ENCODE assay signal across 12 cellular contexts in the genomic region with DNA sequence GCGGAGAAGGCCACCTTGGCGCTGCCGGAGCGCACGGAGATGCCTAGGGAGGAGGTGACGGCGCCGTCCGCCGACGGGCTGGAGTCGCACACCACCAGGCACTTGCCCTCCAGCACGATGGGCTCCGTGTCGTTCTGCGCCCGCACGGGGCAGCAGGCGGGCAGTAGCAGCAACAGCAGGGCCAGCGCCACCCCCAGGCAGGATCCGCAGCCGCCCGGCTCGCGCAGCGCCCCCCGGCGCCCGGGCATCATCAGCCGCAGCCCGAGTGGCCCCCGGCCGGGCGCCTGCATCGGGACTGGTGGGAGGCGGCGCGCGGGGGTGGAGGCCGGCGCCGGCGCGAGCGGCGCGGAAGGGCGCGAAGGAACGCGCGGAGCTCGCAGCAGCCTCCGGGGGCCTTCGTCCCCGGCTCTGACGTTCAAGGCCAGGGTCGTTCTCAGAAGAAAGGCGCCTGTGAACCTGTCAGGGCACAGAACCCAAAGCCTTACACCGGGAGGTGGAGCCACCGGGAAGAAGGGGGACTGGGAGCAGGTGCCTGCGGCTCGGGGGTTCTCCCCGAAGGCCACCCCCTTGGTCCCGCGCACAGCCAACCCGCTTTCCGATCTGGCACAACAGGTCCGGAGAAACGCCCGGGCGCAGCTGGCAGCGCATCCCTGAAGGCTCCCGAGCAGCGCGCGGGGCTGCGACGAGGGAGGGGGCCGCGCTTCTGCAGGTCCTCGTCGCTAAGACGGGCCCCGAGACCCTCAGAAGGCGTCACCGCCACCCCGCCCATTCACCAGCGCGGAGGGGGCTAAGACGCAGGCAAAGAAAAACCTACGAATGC. TPM values are rescaled to one million over a fixed set of nuclear protein-coding genes. Genes with fewer than 3 reads are reported as not detected.
DNase-seq lines count a peak whose midpoint lies in the region; ATAC-seq and TF ChIP-seq lines count a peak whose summit lies in the region.
"Had no signal": no experiment of that assay in that cellular context is flagged by ENCODE, and none has a peak within 500 bp of the region (broad histone marks: within the 10 kb centered on the region; RNA-seq: fewer than 3 reads in every experiment).

No MANE protein-coding gene starts in this region.

- H3K9ac ChIP-seq in SK-N-SH = no peak overlapping the region
- H3K9ac ChIP-seq in iPS-20b (ENCODE audit: low read depth, low read length) = no peak overlapping the region

- no peak for TF ChIP-seq EP300 in SK-N-SH (IDR thresholded peaks at IDR 0.05; ENCODE audit: borderline replicate concordance in 1 of 2, low read depth in 1 of 2, low read length in 1 of 2)

- intact Hi-C loops in mucosa of descending colon (cut with DNase I, micrococcal nuclease) = no loop called here

- H2AFZ ChIP-seq in SK-N-SH (ENCODE audit: low read depth) = no peak overlapping the region

- POLR2A ChIA-PET in SK-N-SH (lab: Yijun Ruan, JAX) = no interaction called here

- H3K27ac ChIP-seq in 22Rv1 (peak overlapping the region; percentile 65), SK-N-SH (ENCODE audit: low read depth in 2 of 2, low read length in 1 of 2) (no peak overlapping the region; a peak in 1 of 4 replicates), iPS-20b (ENCODE audit: low read length) (no peak overlapping the region)
- H3K27ac ChIP-seq: colonic mucosa had no signal

- no peaks in the 10 kb centered on the region for H3K9me2 ChIP-seq in SK-N-SH

- H3K4me2 ChIP-seq in SK-N-SH = peak overlapping the region; percentile 91

- peak; percentile 79 for DNase-seq in SK-N-SH
- DNase-seq in H4 (ENCODE audit: low spot score) = no peak
- no peak for DNase-seq in mucosa of descending colon
- DNase-seq: colonic mucosa, right cardiac atrium had no signal

- no peaks in the 10 kb centered on the region for H3K79me2 ChIP-seq in SK-N-SH (ENCODE audit: insufficient read depth)

- ATAC-seq in GM19372 (IDR thresholded peaks at IDR 0.05; ENCODE audit: low read depth, unreplicated experiment) (peak; percentile 33), mucosa of descending colon (no peak), HG03280 (IDR thresholded peaks at IDR 0.05; ENCODE audit: unreplicated experiment) (no peak), HG02870 (IDR thresholded peaks at IDR 0.05; ENCODE audit: unreplicated experiment) (no peak)
- ATAC-seq: K562, right cardiac atrium had no signal

- no peaks in the 10 kb centered on the region for H4K20me1 ChIP-seq in SK-N-SH (ENCODE audit: insufficient read depth)

- H3K36me3 ChIP-seq in SK-N-SH (replicated peaks in 1 of 2; ENCODE audit: control insufficient read depth in 1 of 2, insufficient read depth in 2 of 2, low read length in 1 of 2) = no peaks in the 10 kb centered on the region
- no peaks in the 10 kb centered on the region for H3K36me3 ChIP-seq in iPS-20b (ENCODE audit: insufficient read depth, low read depth, low read length)
- no peaks in the 10 kb centered on the region for H3K36me3 ChIP-seq in mucosa of descending colon (ENCODE audit: low read depth)
- H3K36me3 ChIP-seq: colonic mucosa had no signal

- H3K9me3 ChIP-seq in SK-N-SH (no peaks in the 10 kb centered on the region), iPS-20b (ENCODE audit: insufficient read depth, low read depth, low read length) (no peaks in the 10 kb centered on the region), mucosa of descending colon (no peaks in the 10 kb centered on the region)
- H3K9me3 ChIP-seq: colonic mucosa had no signal

- CTCF ChIA-PET in SK-N-SH (lab: Yijun Ruan, JAX) = interaction anchor here (0.6 to 1.7 kb wide), 6 partner anchors 8 to 1760 kb away, joined by 3 to 6 read pairs (median 4); no protein-coding TSS in a partner anchor

- TF ChIP-seq RAD21 in SK-N-SH (IDR thresholded peaks at IDR 0.05; ENCODE audit: low read length) = peak; percentile 13

- peak overlapping the region; percentile 35 to 49 for H3K4me3 ChIP-seq in SK-N-SH (ENCODE audit: low read depth in 2 of 2, low read length in 1 of 2)
- H3K4me3 ChIP-seq in iPS-20b (ENCODE audit: low read length) = peak overlapping the region; percentile 61
- H3K4me3 ChIP-seq in mucosa of descending colon = no peak overlapping the region
- H3K4me3 ChIP-seq: colonic mucosa, K562 had no signal

- TF ChIP-seq CTCF in 22Rv1 (IDR thresholded peaks at IDR 0.05) (peak; percentile 92), SK-N-SH (IDR thresholded peaks at IDR 0.05) (no peak), mucosa of descending colon (IDR thresholded peaks at IDR 0.05) (no peak)

- WGBS in SK-N-SH (ENCODE audit: low lambda C conversion rate) = 10% methylated on average over 21 of the region's 92 CpGs

- H3K4me1 ChIP-seq in SK-N-SH (ENCODE audit: control insufficient read depth in 1 of 2, insufficient read depth in 2 of 2, low read depth in 1 of 2, low read length in 1 of 2) (peaks cover 0 to 5% of the 10 kb centered on the region in 2 experiments; a peak in 2 of 4 replicates), iPS-20b (ENCODE audit: insufficient read depth, low read length) (no peaks in the 10 kb centered on the region), mucosa of descending colon (ENCODE audit: low read depth) (no peaks in the 10 kb centered on the region)
- H3K4me1 ChIP-seq: colonic mucosa had no signal

- H3F3A ChIP-seq in SK-N-SH (replicated peaks; ENCODE audit: insufficient read depth) = peaks cover 2% of the 10 kb centered on the region

- H3K27me3 ChIP-seq in SK-N-SH (ENCODE audit: insufficient read depth) = peaks cover 34% of the 10 kb centered on the region
- H3K27me3 ChIP-seq in iPS-20b (ENCODE audit: insufficient read depth, low read length) = peaks cover 98% of the 10 kb centered on the region

TF ChIP-seq in SK-N-SH, 30 proteins besides CTCF, POLR2A, EP300 and RAD21:
- TF ChIP-seq MEF2A (IDR thresholded peaks at IDR 0.05; ENCODE audit: borderline replicate concordance, low read depth) (no peak), NFIC (IDR thresholded peaks at IDR 0.05; ENCODE audit: borderline replicate concordance) (no peak), SMC3 (IDR thresholded peaks at IDR 0.05; ENCODE audit: low read depth, low read length) (peak; percentile 17; the same call in 1 of the 2 replicates)
- TF ChIP-seq, protein P1, sequence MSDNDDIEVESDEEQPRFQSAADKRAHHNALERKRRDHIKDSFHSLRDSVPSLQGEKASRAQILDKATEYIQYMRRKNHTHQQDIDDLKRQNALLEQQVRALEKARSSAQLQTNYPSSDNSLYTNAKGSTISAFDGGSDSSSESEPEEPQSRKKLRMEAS (IDR thresholded peaks at IDR 0.05; ENCODE audit: low read depth) = no peak

RNA-seq across cellular contexts. Expression of a gene that starts 2.1 kb away (rescaled TPM):
- polyA plus RNA-seq in SK-N-SH (2012; rRNA removed) = 0.28 and 0.37 TPM in 2 replicates
- polyA plus RNA-seq in SK-N-SH (2012; cell fraction: cytosol; rRNA removed) = 0.33 and 0.34 TPM in 2 replicates
- 0.31 and 0.70 TPM in 2 replicates for polyA plus RNA-seq in SK-N-SH (2012; cell fraction: nucleus; rRNA removed)
- total RNA-seq in H4 (2014; rRNA removed; shearing (Covaris generic)) = 15.2 and 16.5 TPM in 2 replicates
- 1 to 10 TPM; 1.1 to 3.2 (median 1.3) TPM for total RNA-seq in mucosa of descending colon
- total RNA-seq: K562 had no signal
- polyA plus RNA-seq: K562, keratinocyte had no signal
